In genomic region chr2:240789501-240790369, GRCh38 we compare ENCODE assay signal across 1 cellular context.
TF ChIP-seq lines count a peak whose summit lies in the region.

No MANE protein-coding gene starts in this region.

TF ChIP-seq in K562, 482 proteins besides CTCF, POLR2A, EP300 and RAD21:
- TF ChIP-seq MGA (IDR thresholded peaks at IDR 0.05) (no peak), ELK3 (CRISPR knock-in tag; IDR thresholded peaks at IDR 0.05) (no peak), RBM15 (IDR thresholded peaks at IDR 0.05; ENCODE audit: insufficient read depth, low read length) (no peak), ZNF263 (CRISPR knock-in tag; IDR thresholded peaks at IDR 0.05; ENCODE audit: borderline replicate concordance) (peak; percentile 81), MEF2D (tag; conservative IDR thresholded peaks at IDR 0.05; ENCODE audit: low read depth) (no peak)
